Comparison of ENCODE assay signal across 6 cellular contexts in genomic region chr6:84461461-84461860, GRCh38.
"Had no signal": no experiment of that assay in that cellular context is flagged by ENCODE, and none has a peak within 500 bp of the region (broad histone marks: within the 10 kb centered on the region; RNA-seq: fewer than 3 reads in every experiment).

No MANE protein-coding gene starts in this region.

- FAIRE-seq: HTR-8/SVneo, K562 had no signal

- DNase-seq: IMR-90, KBM-7, KG1 had no signal

- ATAC-seq: K562 had no signal

- H3K27ac ChIP-seq: HL-60 had no signal

- H3K4me3 ChIP-seq: K562 had no signal
